ENCODE assay signal across 8 cellular contexts in the genomic region with DNA sequence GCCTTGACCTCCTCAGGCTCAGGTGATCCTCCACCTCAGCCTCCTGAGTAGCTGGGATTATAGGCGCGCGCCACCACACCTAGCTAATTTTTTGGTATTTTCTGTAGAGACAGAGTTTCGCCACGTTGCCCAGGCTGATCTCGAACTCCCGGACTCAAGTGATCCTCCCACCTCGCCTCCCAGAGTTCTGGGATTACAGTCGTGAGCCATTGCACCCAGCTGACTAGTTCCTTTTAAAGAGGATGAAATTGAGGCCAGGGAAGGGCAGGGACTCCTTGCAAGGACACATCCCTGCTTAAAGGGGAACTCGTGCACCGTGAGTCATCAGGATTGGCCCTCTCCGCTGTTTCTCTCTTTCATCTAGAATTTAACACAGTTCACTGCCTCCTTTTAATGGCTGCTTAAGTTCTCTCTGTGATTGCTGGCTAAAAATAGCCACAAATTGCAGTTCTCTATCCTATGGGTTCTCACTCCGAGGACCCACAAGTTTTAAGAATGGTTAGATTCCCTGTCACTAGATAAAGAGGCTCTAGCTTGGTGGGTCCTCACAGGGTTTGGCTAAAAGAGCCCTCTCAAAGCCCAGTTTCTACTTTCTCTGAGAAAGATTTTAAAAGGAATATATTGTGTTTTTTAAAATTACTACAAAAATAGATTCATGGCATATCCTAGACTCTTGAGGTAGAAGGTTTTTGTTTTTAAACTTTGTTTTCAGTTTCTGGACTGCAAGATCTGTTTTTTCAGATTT. TPM values are rescaled to one million over a fixed set of nuclear protein-coding genes. Genes with fewer than 3 reads are reported as not detected.
DNase-seq lines count a peak whose midpoint lies in the region; ATAC-seq and TF ChIP-seq lines count a peak whose summit lies in the region.

No MANE protein-coding gene starts in this region.

- BruUV-seq in Caco-2 (replicated peaks; lab: Mats Ljungman, UMichigan): no TSS peak

- peaks cover 48% of the 10 kb centered on the region for H3K79me2 ChIP-seq in osteoblast (ENCODE audit: insufficient read depth, low read length)

- H3K9me3 Mint-ChIP-seq in Caco-2 (ENCODE audit: unreplicated experiment): no peaks in the 10 kb centered on the region
- no peaks in the 10 kb centered on the region for H3K9me3 Mint-ChIP-seq in activated naive CD8-positive, alpha-beta T cell (ENCODE audit: low read depth)

- intact Hi-C loops in Caco-2 (cut with micrococcal nuclease; ENCODE audit: unreplicated experiment) (no loop called here), Right ventricle myocardium superior (cut with DNase I) (no loop called here)

- peak overlapping the region; percentile 92 for H2AFZ ChIP-seq in osteoblast (ENCODE audit: low read length)

- H3K36me3 Mint-ChIP-seq in Caco-2 (ENCODE audit: insufficient read depth, unreplicated experiment): no peaks in the 10 kb centered on the region
- no peaks in the 10 kb centered on the region for H3K36me3 Mint-ChIP-seq in activated naive CD8-positive, alpha-beta T cell

- POLR2A ChIA-PET in Caco-2 (lab: Charles Lee): no interaction called here

- H3K27ac ChIP-seq in osteoblast (ENCODE audit: low read depth, low read length): peak overlapping the region; percentile 91
- H3K27ac ChIP-seq in WERI-Rb-1: no peak overlapping the region

- H3K9me3 ChIP-seq in Caco-2 (no peaks in the 10 kb centered on the region), osteoblast (ENCODE audit: low read depth, low read length) (no peaks in the 10 kb centered on the region), WERI-Rb-1 (ENCODE audit: severe bottlenecking) (no peaks in the 10 kb centered on the region)

- H3K4me1 ChIP-seq in Caco-2: peaks cover 7% of the 10 kb centered on the region; the same call in 1 of the 2 replicates
- peaks cover 44% of the 10 kb centered on the region for H3K4me1 ChIP-seq in osteoblast (ENCODE audit: insufficient read depth, low read length)

- H4K20me1 ChIP-seq in osteoblast (ENCODE audit: insufficient read depth, low read length): peaks cover 11% of the 10 kb centered on the region

- H3K27me3 Mint-ChIP-seq in Caco-2 (ENCODE audit: insufficient read depth, unreplicated experiment): no peaks in the 10 kb centered on the region
- no peaks in the 10 kb centered on the region for H3K27me3 Mint-ChIP-seq in activated naive CD8-positive, alpha-beta T cell

- peak overlapping the region; percentile 80 for H3K4me3 Mint-ChIP-seq in Caco-2 (ENCODE audit: unreplicated experiment)
- peak overlapping the region; percentile 89 for H3K4me3 Mint-ChIP-seq in activated naive CD8-positive, alpha-beta T cell

- DNase-seq in Caco-2: no peak
- peak; percentile 92 for DNase-seq in LHCN-M2 (ENCODE audit: low read depth)
- DNase-seq in Right ventricle myocardium superior: peak; percentile 77
- peak; percentile 74 for DNase-seq in osteoblast (ENCODE audit: insufficient read length, low spot score, missing footprints)
- no peak for DNase-seq in WERI-Rb-1

- ATAC-seq in Right ventricle myocardium superior (ENCODE audit: poor library complexity): peak; percentile 57
- no peak for ATAC-seq in HG02798 (IDR thresholded peaks at IDR 0.05; ENCODE audit: poor library complexity, unreplicated experiment)
- no peak for ATAC-seq in GM19397 (IDR thresholded peaks at IDR 0.05; ENCODE audit: unreplicated experiment)

- CTCF ChIA-PET in Caco-2 (lab: Charles Lee): no interaction called here

- H3K27me3 ChIP-seq in Caco-2 (replicated peaks; ENCODE audit: control insufficient read depth, insufficient read depth, low read length): no peaks in the 10 kb centered on the region
- H3K27me3 ChIP-seq in osteoblast (ENCODE audit: insufficient read depth, low read length): no peaks in the 10 kb centered on the region
- no peaks in the 10 kb centered on the region for H3K27me3 ChIP-seq in WERI-Rb-1 (ENCODE audit: insufficient read depth, low read depth, severe bottlenecking)

- no peak overlapping the region for H3K27ac Mint-ChIP-seq in Caco-2 (ENCODE audit: unreplicated experiment)
- peak overlapping the region; percentile 51 for H3K27ac Mint-ChIP-seq in activated naive CD8-positive, alpha-beta T cell

- H3K36me3 ChIP-seq in Caco-2 (ENCODE audit: control insufficient read depth, insufficient read depth, low read length) (no peaks in the 10 kb centered on the region; the same call in 1 of the 2 replicates), osteoblast (ENCODE audit: insufficient read depth, low read length) (peaks cover under 1% of the 10 kb centered on the region), WERI-Rb-1 (peaks cover 7% of the 10 kb centered on the region)

- H3K4me3 ChIP-seq in Caco-2 (ENCODE audit: low read depth, low read length) (no peak overlapping the region; the same call in 1 of the 2 replicates), osteoblast (ENCODE audit: insufficient read depth, low read length) (peak overlapping the region; percentile 89), WERI-Rb-1 (ENCODE audit: low read depth, low read length) (no peak overlapping the region)

- no peak for TF ChIP-seq CTCF in Caco-2 (IDR thresholded peaks at IDR 0.05; ENCODE audit: insufficient read depth in 1 of 2, low read depth in 1 of 2, low read length in 1 of 2, severe bottlenecking in 1 of 2, unreplicated experiment in 1 of 2)
- TF ChIP-seq CTCF in osteoblast (IDR thresholded peaks at IDR 0.05; ENCODE audit: extremely low read depth, low read depth, low read length): no peak
- no peak for TF ChIP-seq CTCF in WERI-Rb-1 (IDR thresholded peaks at IDR 0.05; ENCODE audit: low read depth, low read length)

- H3K4me2 ChIP-seq in osteoblast (ENCODE audit: insufficient read depth, low read length): peak overlapping the region; percentile 97

- no peaks in the 10 kb centered on the region for H3K4me1 Mint-ChIP-seq in Caco-2 (ENCODE audit: low read depth, unreplicated experiment)
- peaks cover 26% of the 10 kb centered on the region for H3K4me1 Mint-ChIP-seq in activated naive CD8-positive, alpha-beta T cell (ENCODE audit: low read depth)

RNA-seq across cellular contexts. Expression of a gene that starts 1.4 kb away (rescaled TPM):
- total RNA-seq in Caco-2 (2022) (144 and 151 TPM in 2 replicates), LHCN-M2 (2014; rRNA removed) (287 and 368 TPM in 2 replicates), Right ventricle myocardium superior (80.7 TPM), osteoblast (266 and 360 TPM in 2 replicates)
- polyA plus RNA-seq in LHCN-M2 (2012): 230 TPM

RNA-seq across cellular contexts. Expression of a gene that starts 18.2 kb away (rescaled TPM):
- total RNA-seq in Caco-2 (2022) (307 and 324 TPM in 2 replicates), LHCN-M2 (2014; rRNA removed) (76.2 and 90.4 TPM in 2 replicates), Right ventricle myocardium superior (17.6 TPM), osteoblast (90.8 and 94.8 TPM in 2 replicates)
- 62.5 TPM for polyA plus RNA-seq in LHCN-M2 (2012)

RNA-seq across cellular contexts. Expression of a gene that starts 18.2 kb away (rescaled TPM):
- total RNA-seq in Caco-2 (2022): 20.0 and 22.5 TPM in 2 replicates
- total RNA-seq in LHCN-M2 (2014; rRNA removed): 3.7 and 4.2 TPM in 2 replicates
- 1.2 TPM for polyA plus RNA-seq in LHCN-M2 (2012)
- total RNA-seq in Right ventricle myocardium superior: 2.9 TPM
- 3.8 and 4.0 TPM in 2 replicates for total RNA-seq in osteoblast

Comparison
In these comparisons a context has a peak if more than half of its experiments do, and no peak if none do; other contexts are left out.
1. DNase-seq: peak in LHCN-M2 (single experiment), Right ventricle myocardium superior (single experiment) and osteoblast (single experiment); none in Caco-2 (0 of 2) and WERI-Rb-1 (single experiment).